Comparison of ENCODE assay signal across 1 cellular context in genomic region chr17:82740906-82741759, GRCh38.
A peak's percentile ranks its signal among the peaks of the same experiment; 100 is the strongest.
TF ChIP-seq lines count a peak whose summit lies in the region.

No MANE protein-coding gene starts in this region.

TF ChIP-seq in HepG2, 621 proteins besides CTCF, POLR2A, EP300 and RAD21 (continued from another document and continues in another):
- TF ChIP-seq, protein P1, sequence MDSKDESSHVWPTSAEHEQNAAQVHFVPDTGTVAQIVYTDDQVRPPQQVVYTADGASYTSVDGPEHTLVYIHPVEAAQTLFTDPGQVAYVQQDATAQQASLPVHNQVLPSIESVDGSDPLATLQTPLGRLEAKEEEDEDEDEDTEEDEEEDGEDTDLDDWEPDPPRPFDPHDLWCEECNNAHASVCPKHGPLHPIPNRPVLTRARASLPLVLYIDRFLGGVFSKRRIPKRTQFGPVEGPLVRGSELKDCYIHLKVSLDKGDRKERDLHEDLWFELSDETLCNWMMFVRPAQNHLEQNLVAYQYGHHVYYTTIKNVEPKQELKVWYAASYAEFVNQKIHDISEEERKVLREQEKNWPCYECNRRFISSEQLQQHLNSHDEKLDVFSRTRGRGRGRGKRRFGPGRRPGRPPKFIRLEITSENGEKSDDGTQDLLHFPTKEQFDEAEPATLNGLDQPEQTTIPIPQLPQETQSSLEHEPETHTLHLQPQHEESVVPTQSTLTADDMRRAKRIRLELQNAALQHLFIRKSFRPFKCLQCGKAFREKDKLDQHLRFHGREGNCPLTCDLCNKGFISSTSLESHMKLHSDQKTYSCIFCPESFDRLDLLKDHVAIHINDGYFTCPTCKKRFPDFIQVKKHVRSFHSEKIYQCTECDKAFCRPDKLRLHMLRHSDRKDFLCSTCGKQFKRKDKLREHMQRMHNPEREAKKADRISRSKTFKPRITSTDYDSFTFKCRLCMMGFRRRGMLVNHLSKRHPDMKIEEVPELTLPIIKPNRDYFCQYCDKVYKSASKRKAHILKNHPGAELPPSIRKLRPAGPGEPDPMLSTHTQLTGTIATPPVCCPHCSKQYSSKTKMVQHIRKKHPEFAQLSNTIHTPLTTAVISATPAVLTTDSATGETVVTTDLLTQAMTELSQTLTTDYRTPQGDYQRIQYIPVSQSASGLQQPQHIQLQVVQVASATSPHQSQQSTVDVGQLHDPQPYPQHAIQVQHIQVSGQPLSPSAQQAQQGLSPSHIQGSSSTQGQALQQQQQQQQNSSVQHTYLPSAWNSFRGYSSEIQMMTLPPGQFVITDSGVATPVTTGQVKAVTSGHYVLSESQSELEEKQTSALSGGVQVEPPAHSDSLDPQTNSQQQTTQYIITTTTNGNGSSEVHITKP (CRISPR knock-in tag; IDR thresholded peaks at IDR 0.05; ENCODE audit: low read depth): no peak
- TF ChIP-seq MTA1 (CRISPR knock-in tag; IDR thresholded peaks at IDR 0.05; ENCODE audit: borderline replicate concordance) (peak; percentile 99), ZNF709 (CRISPR knock-in tag; IDR thresholded peaks at IDR 0.05) (peak; percentile 78; the same call in 1 of the 2 replicates), ZNF777 (CRISPR knock-in tag; IDR thresholded peaks at IDR 0.05) (no peak), ZNF773 (CRISPR knock-in tag; IDR thresholded peaks at IDR 0.05; ENCODE audit: borderline replicate concordance) (no peak), ZNF326 (CRISPR knock-in tag; IDR thresholded peaks at IDR 0.05; ENCODE audit: borderline replicate concordance) (no peak), HMGXB3 (CRISPR knock-in tag; IDR thresholded peaks at IDR 0.05; ENCODE audit: borderline replicate concordance) (peak; percentile 73; the same call in 1 of the 2 replicates), ZMAT3 (CRISPR knock-in tag; conservative IDR thresholded peaks at IDR 0.05) (peak; percentile 91; the same call in 1 of the 2 replicates), FOSL2 (CRISPR knock-in tag; IDR thresholded peaks at IDR 0.05) (peak; percentile 94), TBP (CRISPR knock-in tag; IDR thresholded peaks at IDR 0.05) (no peak), CENPT (CRISPR knock-in tag; IDR thresholded peaks at IDR 0.05; ENCODE audit: low read depth) (no peak), ZNF574 (CRISPR knock-in tag; IDR thresholded peaks at IDR 0.05) (peak; percentile 86), ZNF800 (CRISPR knock-in tag; IDR thresholded peaks at IDR 0.05) (no peak), NR1H2 (CRISPR knock-in tag; IDR thresholded peaks at IDR 0.05; ENCODE audit: borderline replicate concordance, low read depth) (no peak), ZNF235 (CRISPR knock-in tag; IDR thresholded peaks at IDR 0.05; ENCODE audit: borderline replicate concordance) (no peak), SAFB2 (CRISPR knock-in tag; IDR thresholded peaks at IDR 0.05; ENCODE audit: borderline replicate concordance, low read depth) (peak; percentile 29; the same call in 1 of the 2 replicates), ERF (CRISPR knock-in tag; IDR thresholded peaks at IDR 0.05) (peak; percentile 86; the same call in 1 of the 2 replicates), ZBTB1 (CRISPR knock-in tag; IDR thresholded peaks at IDR 0.05; ENCODE audit: borderline replicate concordance) (no peak), PHF20 (CRISPR knock-in tag; IDR thresholded peaks at IDR 0.05) (no peak), HNRNPLL (IDR thresholded peaks at IDR 0.05; ENCODE audit: low read depth, low read length, poor library complexity, severe bottlenecking) (no peak), RORA (CRISPR knock-in tag; IDR thresholded peaks at IDR 0.05) (no peak), ZNF746 (CRISPR knock-in tag; IDR thresholded peaks at IDR 0.05) (peak; percentile 83; the same call in 1 of the 2 replicates), ZNF354B (CRISPR knock-in tag; IDR thresholded peaks at IDR 0.05) (no peak), ZNF768 (CRISPR knock-in tag; IDR thresholded peaks at IDR 0.05) (peak; percentile 42), MXI1 (IDR thresholded peaks at IDR 0.05; ENCODE audit: borderline replicate concordance, low read depth, low read length) (peak; percentile 72; the same call in 1 of the 3 replicates), SIX1 (CRISPR knock-in tag; IDR thresholded peaks at IDR 0.05; ENCODE audit: borderline replicate concordance) (peak; percentile 43; the same call in 1 of the 2 replicates), ZNF879 (CRISPR knock-in tag; IDR thresholded peaks at IDR 0.05) (no peak), ZMYM3 (CRISPR knock-in tag; IDR thresholded peaks at IDR 0.05) (peak; percentile 94), ZZZ3 (CRISPR knock-in tag; IDR thresholded peaks at IDR 0.05; ENCODE audit: borderline replicate concordance) (no peak), ZNF780A (CRISPR knock-in tag; IDR thresholded peaks at IDR 0.05) (peak; percentile 97), MED1 (CRISPR knock-in tag; IDR thresholded peaks at IDR 0.05) (peak; percentile 94), TOPORS (CRISPR knock-in tag; IDR thresholded peaks at IDR 0.05) (0 out of 2 replicates have a peak, but pooled peaks have one; percentile 3), MLLT10 (CRISPR knock-in tag; IDR thresholded peaks at IDR 0.05) (no peak)
- TF ChIP-seq, protein P2, sequence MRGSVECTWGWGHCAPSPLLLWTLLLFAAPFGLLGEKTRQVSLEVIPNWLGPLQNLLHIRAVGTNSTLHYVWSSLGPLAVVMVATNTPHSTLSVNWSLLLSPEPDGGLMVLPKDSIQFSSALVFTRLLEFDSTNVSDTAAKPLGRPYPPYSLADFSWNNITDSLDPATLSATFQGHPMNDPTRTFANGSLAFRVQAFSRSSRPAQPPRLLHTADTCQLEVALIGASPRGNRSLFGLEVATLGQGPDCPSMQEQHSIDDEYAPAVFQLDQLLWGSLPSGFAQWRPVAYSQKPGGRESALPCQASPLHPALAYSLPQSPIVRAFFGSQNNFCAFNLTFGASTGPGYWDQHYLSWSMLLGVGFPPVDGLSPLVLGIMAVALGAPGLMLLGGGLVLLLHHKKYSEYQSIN (CRISPR knock-in tag; IDR thresholded peaks at IDR 0.05; ENCODE audit: borderline replicate concordance): no peak
- TF ChIP-seq, protein P3, sequence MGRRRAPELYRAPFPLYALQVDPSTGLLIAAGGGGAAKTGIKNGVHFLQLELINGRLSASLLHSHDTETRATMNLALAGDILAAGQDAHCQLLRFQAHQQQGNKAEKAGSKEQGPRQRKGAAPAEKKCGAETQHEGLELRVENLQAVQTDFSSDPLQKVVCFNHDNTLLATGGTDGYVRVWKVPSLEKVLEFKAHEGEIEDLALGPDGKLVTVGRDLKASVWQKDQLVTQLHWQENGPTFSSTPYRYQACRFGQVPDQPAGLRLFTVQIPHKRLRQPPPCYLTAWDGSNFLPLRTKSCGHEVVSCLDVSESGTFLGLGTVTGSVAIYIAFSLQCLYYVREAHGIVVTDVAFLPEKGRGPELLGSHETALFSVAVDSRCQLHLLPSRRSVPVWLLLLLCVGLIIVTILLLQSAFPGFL (CRISPR knock-in tag; IDR thresholded peaks at IDR 0.05): no peak
- TF ChIP-seq, protein P4, sequence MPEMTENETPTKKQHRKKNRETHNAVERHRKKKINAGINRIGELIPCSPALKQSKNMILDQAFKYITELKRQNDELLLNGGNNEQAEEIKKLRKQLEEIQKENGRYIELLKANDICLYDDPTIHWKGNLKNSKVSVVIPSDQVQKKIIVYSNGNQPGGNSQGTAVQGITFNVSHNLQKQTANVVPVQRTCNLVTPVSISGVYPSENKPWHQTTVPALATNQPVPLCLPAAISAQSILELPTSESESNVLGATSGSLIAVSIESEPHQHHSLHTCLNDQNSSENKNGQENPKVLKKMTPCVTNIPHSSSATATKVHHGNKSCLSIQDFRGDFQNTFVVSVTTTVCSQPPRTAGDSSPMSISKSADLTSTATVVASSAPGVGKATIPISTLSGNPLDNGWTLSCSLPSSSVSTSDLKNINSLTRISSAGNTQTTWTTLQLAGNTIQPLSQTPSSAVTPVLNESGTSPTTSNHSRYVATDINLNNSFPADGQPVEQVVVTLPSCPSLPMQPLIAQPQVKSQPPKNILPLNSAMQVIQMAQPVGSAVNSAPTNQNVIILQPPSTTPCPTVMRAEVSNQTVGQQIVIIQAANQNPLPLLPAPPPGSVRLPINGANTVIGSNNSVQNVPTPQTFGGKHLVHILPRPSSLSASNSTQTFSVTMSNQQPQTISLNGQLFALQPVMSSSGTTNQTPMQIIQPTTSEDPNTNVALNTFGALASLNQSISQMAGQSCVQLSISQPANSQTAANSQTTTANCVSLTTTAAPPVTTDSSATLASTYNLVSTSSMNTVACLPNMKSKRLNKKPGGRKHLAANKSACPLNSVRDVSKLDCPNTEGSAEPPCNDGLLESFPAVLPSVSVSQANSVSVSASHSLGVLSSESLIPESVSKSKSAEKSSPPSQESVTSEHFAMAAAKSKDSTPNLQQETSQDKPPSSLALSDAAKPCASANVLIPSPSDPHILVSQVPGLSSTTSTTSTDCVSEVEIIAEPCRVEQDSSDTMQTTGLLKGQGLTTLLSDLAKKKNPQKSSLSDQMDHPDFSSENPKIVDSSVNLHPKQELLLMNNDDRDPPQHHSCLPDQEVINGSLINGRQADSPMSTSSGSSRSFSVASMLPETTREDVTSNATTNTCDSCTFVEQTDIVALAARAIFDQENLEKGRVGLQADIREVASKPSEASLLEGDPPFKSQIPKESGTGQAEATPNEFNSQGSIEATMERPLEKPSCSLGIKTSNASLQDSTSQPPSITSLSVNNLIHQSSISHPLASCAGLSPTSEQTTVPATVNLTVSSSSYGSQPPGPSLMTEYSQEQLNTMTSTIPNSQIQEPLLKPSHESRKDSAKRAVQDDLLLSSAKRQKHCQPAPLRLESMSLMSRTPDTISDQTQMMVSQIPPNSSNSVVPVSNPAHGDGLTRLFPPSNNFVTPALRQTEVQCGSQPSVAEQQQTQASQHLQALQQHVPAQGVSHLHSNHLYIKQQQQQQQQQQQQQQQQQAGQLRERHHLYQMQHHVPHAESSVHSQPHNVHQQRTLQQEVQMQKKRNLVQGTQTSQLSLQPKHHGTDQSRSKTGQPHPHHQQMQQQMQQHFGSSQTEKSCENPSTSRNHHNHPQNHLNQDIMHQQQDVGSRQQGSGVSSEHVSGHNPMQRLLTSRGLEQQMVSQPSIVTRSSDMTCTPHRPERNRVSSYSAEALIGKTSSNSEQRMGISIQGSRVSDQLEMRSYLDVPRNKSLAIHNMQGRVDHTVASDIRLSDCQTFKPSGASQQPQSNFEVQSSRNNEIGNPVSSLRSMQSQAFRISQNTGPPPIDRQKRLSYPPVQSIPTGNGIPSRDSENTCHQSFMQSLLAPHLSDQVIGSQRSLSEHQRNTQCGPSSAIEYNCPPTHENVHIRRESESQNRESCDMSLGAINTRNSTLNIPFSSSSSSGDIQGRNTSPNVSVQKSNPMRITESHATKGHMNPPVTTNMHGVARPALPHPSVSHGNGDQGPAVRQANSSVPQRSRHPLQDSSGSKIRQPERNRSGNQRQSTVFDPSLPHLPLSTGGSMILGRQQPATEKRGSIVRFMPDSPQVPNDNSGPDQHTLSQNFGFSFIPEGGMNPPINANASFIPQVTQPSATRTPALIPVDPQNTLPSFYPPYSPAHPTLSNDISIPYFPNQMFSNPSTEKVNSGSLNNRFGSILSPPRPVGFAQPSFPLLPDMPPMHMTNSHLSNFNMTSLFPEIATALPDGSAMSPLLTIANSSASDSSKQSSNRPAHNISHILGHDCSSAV (CRISPR knock-in tag; IDR thresholded peaks at IDR 0.05; ENCODE audit: borderline replicate concordance): no peak
